ENCODE assay signal across 8 cellular contexts in genomic region chr18:79965119-79965902, GRCh38. TPM values are rescaled to one million over a fixed set of nuclear protein-coding genes. Genes with fewer than 3 reads are reported as not detected.
DNase-seq lines count a peak whose midpoint lies in the region; TF ChIP-seq lines count a peak whose summit lies in the region.

No MANE protein-coding gene starts in this region.

- peak overlapping the region; percentile 79 to 93 for H3K9ac ChIP-seq in mucosa of rectum (ENCODE audit: low read depth in 1 of 2, low read length in 2 of 2)

- no peaks in the 10 kb centered on the region for H3K9me3 ChIP-seq in CD8-positive, alpha-beta memory T cell (ENCODE audit: low read length)
- no peaks in the 10 kb centered on the region for H3K9me3 ChIP-seq in HAP-1
- no peaks in the 10 kb centered on the region for H3K9me3 ChIP-seq in mucosa of rectum (ENCODE audit: control insufficient read depth in 2 of 2, low read length in 2 of 2)

- peak in 1 of 5 donors; percentile 41 for DNase-seq in CD8-positive, alpha-beta memory T cell
- peak; percentile 54 to 85 for DNase-seq in HAP-1 (ENCODE audit: low spot score in 2 of 2)
- DNase-seq in SW 1271 (lab: John Stamatoyannopoulos, UW): peak; percentile 46 to 71
- peak; percentile 81 for DNase-seq in epithelial cell of esophagus (ENCODE audit: low read depth)
- no peak for DNase-seq in GM10266 (ENCODE audit: extremely low spot score)
- no peak for DNase-seq in stimulated activated CD8-positive, alpha-beta memory T cell treated with anti-CD3 and anti-CD28 coated beads, Interleukin-4, amount 100 ng/mL, for 48 hours
- no peak for DNase-seq in globus pallidus (ENCODE audit: low spot score)

- peak overlapping the region; percentile 28 for H3K4me3 ChIP-seq in CD8-positive, alpha-beta memory T cell (ENCODE audit: low read length)
- H3K4me3 ChIP-seq in HAP-1: peak overlapping the region; percentile 45
- H3K4me3 ChIP-seq in epithelial cell of esophagus (ENCODE audit: low read length): peak overlapping the region; percentile 69
- H3K4me3 ChIP-seq in mucosa of rectum (ENCODE audit: low read length in 2 of 2): peak overlapping the region; percentile 71 to 82

- H3K4me1 ChIP-seq in CD8-positive, alpha-beta memory T cell (ENCODE audit: insufficient read depth, low read length): peaks cover 28% of the 10 kb centered on the region
- H3K4me1 ChIP-seq in HAP-1 (peaks cover 21% of the 10 kb centered on the region), mucosa of rectum (ENCODE audit: control insufficient read depth in 2 of 2, insufficient read depth in 2 of 2, low read length in 2 of 2) (peaks cover 20 to 41% of the 10 kb centered on the region in 2 donors)

- peak overlapping the region; percentile 56 to 94 (median 90) for H3K27ac Mint-ChIP-seq in CD8-positive, alpha-beta memory T cell

- H3K36me3 Mint-ChIP-seq in CD8-positive, alpha-beta memory T cell: peaks cover 0 to 21% (median 0%) of the 10 kb centered on the region in 3 donors

- in situ Hi-C loops in HAP-1 (cut with MboI; ENCODE audit: low sequenced_read_pairs): no loop called here

- H3K27me3 ChIP-seq in CD8-positive, alpha-beta memory T cell (ENCODE audit: insufficient read depth, low read length, poor library complexity, severe bottlenecking): no peaks in the 10 kb centered on the region
- no peaks in the 10 kb centered on the region for H3K27me3 ChIP-seq in HAP-1 (ENCODE audit: low read depth)
- no peaks in the 10 kb centered on the region for H3K27me3 ChIP-seq in mucosa of rectum (ENCODE audit: control insufficient read depth in 2 of 2, insufficient read depth in 2 of 2, low read length in 2 of 2)

- H3K4me1 Mint-ChIP-seq in CD8-positive, alpha-beta memory T cell: peaks cover 30 to 48% (median 31%) of the 10 kb centered on the region in 3 donors

- POLR2A ChIA-PET in CD8-positive, alpha-beta memory T cell (lab: Charles Lee): interaction anchor here (1.0 to 1.5 kb wide), 2 partner anchors 20 to 69 kb away, joined by 5 to 6 read pairs; no protein-coding TSS in a partner anchor

- H3K9me3 Mint-ChIP-seq in CD8-positive, alpha-beta memory T cell: no peaks in the 10 kb centered on the region

- peaks cover 0 to 7% of the 10 kb centered on the region in 2 donors for H3K27me3 Mint-ChIP-seq in CD8-positive, alpha-beta memory T cell

- TF ChIP-seq CTCF in epithelial cell of esophagus (IDR thresholded peaks at IDR 0.05; ENCODE audit: insufficient read depth, low read depth, low read length, missing control alignments) (no peak), GM10266 (IDR thresholded peaks at IDR 0.05; ENCODE audit: control insufficient read depth, insufficient read depth, low read depth, missing control alignments) (no peak)

- H3K4me3 Mint-ChIP-seq in CD8-positive, alpha-beta memory T cell: peak overlapping the region; percentile 79 to 87 (median 84)

- H3K36me3 ChIP-seq in CD8-positive, alpha-beta memory T cell (ENCODE audit: insufficient read depth, low read length): peaks cover under 1% of the 10 kb centered on the region
- H3K36me3 ChIP-seq in HAP-1 (replicated peaks) (peaks cover 15% of the 10 kb centered on the region), mucosa of rectum (ENCODE audit: control insufficient read depth in 2 of 2, insufficient read depth in 2 of 2, low read length in 2 of 2) (peaks cover 9% of the 10 kb centered on the region in 2 donors)

- CTCF ChIA-PET in CD8-positive, alpha-beta memory T cell (lab: Charles Lee): interaction anchor here (0.8 to 2.0 kb wide), 3 partner anchors 13 to 20 kb away, joined by 3 to 13 read pairs (median 3); partner anchors contain the start of gene SLC66A2

- H3K27ac ChIP-seq in CD8-positive, alpha-beta memory T cell (ENCODE audit: low read depth, low read length): no peak overlapping the region
- peak overlapping the region; percentile 95 for H3K27ac ChIP-seq in mucosa of rectum (ENCODE audit: low read depth in 2 of 2, low read length in 2 of 2)

RNA-seq across cellular contexts. Expression of gene HSBP1L1, which starts 0.9 kb away (rescaled TPM):
- total RNA-seq in CD8-positive, alpha-beta memory T cell: 1 to 10 TPM; 3.3 to 4.2 TPM
- 17.2 TPM for polyA plus RNA-seq in CD8-positive, alpha-beta memory T cell

RNA-seq across cellular contexts. Expression of gene SLC66A2, which starts 13.9 kb away (rescaled TPM):
- total RNA-seq in CD8-positive, alpha-beta memory T cell: 10 to 100 TPM; 29.9 to 31.7 TPM
- polyA plus RNA-seq in CD8-positive, alpha-beta memory T cell: 18.3 TPM

RNA-seq across cellular contexts. Expression of gene TXNL4A, which starts 23.1 kb away (rescaled TPM):
- 100 to 1,000 TPM; 198 to 202 TPM for total RNA-seq in CD8-positive, alpha-beta memory T cell
- 260 TPM for polyA plus RNA-seq in CD8-positive, alpha-beta memory T cell

Comparison
In these comparisons a context has a peak if more than half of its experiments do, and no peak if none do; other contexts are left out.
1. DNase-seq: peak in HAP-1 (2 of 2), SW 1271 (2 of 2) and epithelial cell of esophagus (single experiment); none in GM10266 (single experiment), stimulated activated CD8-positive, alpha-beta memory T cell treated with anti-CD3 and anti-CD28 coated beads, Interleukin-4, amount 100 ng/mL, for 48 hours (single experiment) and globus pallidus (single experiment).
2. Peak in every context shown above with its lines, with median percentiles within 50 percentile points of each other: H3K4me3 ChIP-seq.